8 cellular contexts compared by ENCODE assay signal in genomic region chr10:43076876-43077420, GRCh38. TPM values are rescaled to one million over a fixed set of nuclear protein-coding genes. Genes with fewer than 3 reads are reported as not detected.
A peak's percentile ranks its signal among the peaks of the same experiment; 100 is the strongest.
DNase-seq lines count a peak whose midpoint lies in the region; ATAC-seq and TF ChIP-seq lines count a peak whose summit lies in the region.

RET (plus strand) TSS chr10:43077069; CDS start chr10:43077259, 190 bp downstream.

- BruUV-seq in MCF 10A (replicated peaks; lab: Mats Ljungman, UMichigan): no TSS peak

- no peaks in the 10 kb centered on the region for H3K4me1 Mint-ChIP-seq in MCF 10A (ENCODE audit: insufficient read depth, unreplicated experiment)

- DNase-seq in T47D (ENCODE audit: low read depth in 1 of 2, low spot score in 1 of 2) (peak; percentile 72 to 94), MCF 10A (ENCODE audit: unreplicated experiment) (no peak), left ventricle myocardium superior (peak; percentile 79), skeletal muscle cell (ENCODE audit: low read depth) (no peak), MV-4-11 (lab: John Stamatoyannopoulos, UW) (no peak)
- peak; percentile 34 to 49 for DNase-seq in activated T-cell treated with anti-CD3 and anti-CD28 coated beads, Interleukin-2, amount 50 U/mL, for 48 hours

- H3K36me3 Mint-ChIP-seq in MCF 10A (ENCODE audit: insufficient read depth, unreplicated experiment): no peaks in the 10 kb centered on the region

- H3K27me3 Mint-ChIP-seq in MCF 10A (ENCODE audit: insufficient read depth, unreplicated experiment): no peaks in the 10 kb centered on the region

- peak within 1 kb of the TSS; percentile 22 for H3K4me3 ChIP-seq in skeletal muscle cell (ENCODE audit: low read depth, low read length)

- POLR2A ChIA-PET in MCF 10A (lab: Yijun Ruan, JAX): no interaction called here

- H3K27ac Mint-ChIP-seq in MCF 10A (ENCODE audit: low read depth, unreplicated experiment): no peak within 1 kb of the TSS

- no peak for TF ChIP-seq CTCF in MCF 10A (IDR thresholded peaks at IDR 0.05; ENCODE audit: unreplicated experiment)

- in situ Hi-C loops in T47D (cut with HindIII; ENCODE audit: low pct_unique_long_range_greater_than_20kb, low sequenced_read_pairs): no loop called here

- CTCF ChIA-PET in MCF 10A (lab: Yijun Ruan, JAX): no interaction called here

- no peaks in the 10 kb centered on the region for H3K9me3 Mint-ChIP-seq in MCF 10A (ENCODE audit: unreplicated experiment)

- intact Hi-C loops in MCF 10A (cut with micrococcal nuclease): no loop called here
- intact Hi-C loops in left ventricle myocardium superior (cut with micrococcal nuclease): no loop called here

- ATAC-seq in left ventricle myocardium superior (peak; percentile 88), HG02759 (IDR thresholded peaks at IDR 0.05; ENCODE audit: unreplicated experiment) (no peak), GM21515 (IDR thresholded peaks at IDR 0.05; ENCODE audit: unreplicated experiment) (no peak)

- H3K4me3 Mint-ChIP-seq in MCF 10A (ENCODE audit: unreplicated experiment): no peak within 1 kb of the TSS

RNA-seq across cellular contexts. Expression of gene RET, which starts in this region (rescaled TPM):
- total RNA-seq in MCF 10A (2022) (not detected in 2 replicates), left ventricle myocardium superior (8.4 TPM)

Comparison
In these comparisons a context has a peak if more than half of its experiments do, and no peak if none do; other contexts are left out.
1. DNase-seq: peak in T47D (2 of 2), activated T-cell treated with anti-CD3 and anti-CD28 coated beads, Interleukin-2, amount 50 U/mL, for 48 hours (2 of 2) and left ventricle myocardium superior (single experiment); none in MCF 10A (single experiment), skeletal muscle cell (single experiment) and MV-4-11 (single experiment).